Comparison of ENCODE assay signal across 13 cellular contexts in genomic region chr15:66085128-66085527, GRCh38.
A peak's percentile ranks its signal among the peaks of the same experiment; 100 is the strongest.
DNase-seq lines count a peak whose midpoint lies in the region; ATAC-seq and TF ChIP-seq lines count a peak whose summit lies in the region.
"Had no signal": no experiment of that assay in that cellular context is flagged by ENCODE, and none has a peak within 500 bp of the region (broad histone marks: within the 10 kb centered on the region; RNA-seq: fewer than 3 reads in every experiment).

No MANE protein-coding gene starts in this region.

- H3K9me3 ChIP-seq in HUES6 (ENCODE audit: control insufficient read depth, insufficient read depth, low read depth, low read length): peaks cover 3% of the 10 kb centered on the region; the same call in 1 of the 2 replicates

- peaks cover 28% of the 10 kb centered on the region for H3K27me3 Mint-ChIP-seq in activated CD4-positive, alpha-beta T cell treated with anti-CD3 and anti-CD28 coated beads, Interleukin-2, amount 10 ng/mL, durations not matched to agents 7 days and 5 days
- H3K27me3 Mint-ChIP-seq in neural crest cell (ENCODE audit: low read depth): peaks cover 7% of the 10 kb centered on the region

- H3K4me1 ChIP-seq in HUES6 (ENCODE audit: control insufficient read depth, insufficient read depth, low read length): peaks cover 13% of the 10 kb centered on the region

- no peaks in the 10 kb centered on the region for H3K9me3 Mint-ChIP-seq in activated CD4-positive, alpha-beta T cell treated with anti-CD3 and anti-CD28 coated beads, Interleukin-2, amount 10 ng/mL, durations not matched to agents 7 days and 5 days
- H3K9me3 Mint-ChIP-seq in neural crest cell: no peaks in the 10 kb centered on the region

- CTCF ChIA-PET in activated CD4-positive, alpha-beta T cell treated with anti-CD3 and anti-CD28 coated beads, Interleukin-2, amount 10 ng/mL, durations not matched to agents 7 days and 5 days (lab: Charles Lee): no interaction called here

- no peaks in the 10 kb centered on the region for H3K36me3 ChIP-seq in HUES6 (ENCODE audit: control insufficient read depth, insufficient read depth, low read length)

- peak; percentile 45 for TF ChIP-seq CTCF in neural crest cell (conservative IDR thresholded peaks at IDR 0.05)

- H3K4me1 Mint-ChIP-seq in activated CD4-positive, alpha-beta T cell treated with anti-CD3 and anti-CD28 coated beads, Interleukin-2, amount 10 ng/mL, durations not matched to agents 7 days and 5 days: no peaks in the 10 kb centered on the region
- H3K4me1 Mint-ChIP-seq in neural crest cell: peaks cover 4% of the 10 kb centered on the region

- no peak overlapping the region for H3K9ac ChIP-seq in HUES6 (ENCODE audit: low read length)

- H3K27ac ChIP-seq in HUES6 (ENCODE audit: low read depth, low read length): no peak overlapping the region

- no peaks in the 10 kb centered on the region for H3K27me3 ChIP-seq in HUES6 (ENCODE audit: control insufficient read depth, insufficient read depth, low read length)

- H3K4me3 ChIP-seq in HUES6 (ENCODE audit: low read depth, low read length): peak overlapping the region; percentile 30; the same call in 1 of the 2 replicates

- no peak overlapping the region for H3K4me3 Mint-ChIP-seq in activated CD4-positive, alpha-beta T cell treated with anti-CD3 and anti-CD28 coated beads, Interleukin-2, amount 10 ng/mL, durations not matched to agents 7 days and 5 days
- no peak overlapping the region for H3K4me3 Mint-ChIP-seq in neural crest cell

- peak; percentile 0 for DNase-seq in SKM-1 treated with dmso at 0.1 percent for 144 hours (lab: John Stamatoyannopoulos, UW; ENCODE audit: unreplicated experiment)
- DNase-seq in SKM-1 (lab: John Stamatoyannopoulos, UW; ENCODE audit: unreplicated experiment): no peak
- DNase-seq in activated CD4-positive, alpha-beta T cell treated with anti-CD3 and anti-CD28 coated beads, Interleukin-2, amount 10 ng/mL, durations not matched to agents 7 days and 5 days: peak; percentile 14
- DNase-seq in neural crest cell (ENCODE audit: low read depth, low spot score): peak; percentile 37
- DNase-seq in hepatic stellate cell (ENCODE audit: low spot score): no peak
- DNase-seq in GM19238 (ENCODE audit: insufficient read length, low spot score): no peak
- DNase-seq: activated gamma-delta T cell, dermis blood vessel endothelial cell, GDM1, head of caudate nucleus, NCI-H446 treated with DMSO at 0.1 percent for 48 hours had no signal

- H3K36me3 Mint-ChIP-seq in activated CD4-positive, alpha-beta T cell treated with anti-CD3 and anti-CD28 coated beads, Interleukin-2, amount 10 ng/mL, durations not matched to agents 7 days and 5 days (ENCODE audit: low read depth): no peaks in the 10 kb centered on the region
- no peaks in the 10 kb centered on the region for H3K36me3 Mint-ChIP-seq in neural crest cell (ENCODE audit: low read depth)

- POLR2A ChIA-PET in activated CD4-positive, alpha-beta T cell treated with anti-CD3 and anti-CD28 coated beads, Interleukin-2, amount 10 ng/mL, durations not matched to agents 7 days and 5 days (lab: Charles Lee): no interaction called here

- no peak for ATAC-seq in HG03520 (IDR thresholded peaks at IDR 0.05; ENCODE audit: unreplicated experiment)

- no peak overlapping the region for H3K27ac Mint-ChIP-seq in activated CD4-positive, alpha-beta T cell treated with anti-CD3 and anti-CD28 coated beads, Interleukin-2, amount 10 ng/mL, durations not matched to agents 7 days and 5 days
- H3K27ac Mint-ChIP-seq in neural crest cell (ENCODE audit: unreplicated experiment): no peak overlapping the region

Comparison
In these comparisons a context has a peak if more than half of its experiments do, and no peak if none do; other contexts are left out.
1. DNase-seq: peak in SKM-1 treated with dmso at 0.1 percent for 144 hours (single experiment), activated CD4-positive, alpha-beta T cell treated with anti-CD3 and anti-CD28 coated beads, Interleukin-2, amount 10 ng/mL, durations not matched to agents 7 days and 5 days (single experiment) and neural crest cell (single experiment); none in SKM-1 (single experiment), hepatic stellate cell (single experiment) and GM19238 (single experiment).